12 cellular contexts compared by ENCODE assay signal in the genomic region with DNA sequence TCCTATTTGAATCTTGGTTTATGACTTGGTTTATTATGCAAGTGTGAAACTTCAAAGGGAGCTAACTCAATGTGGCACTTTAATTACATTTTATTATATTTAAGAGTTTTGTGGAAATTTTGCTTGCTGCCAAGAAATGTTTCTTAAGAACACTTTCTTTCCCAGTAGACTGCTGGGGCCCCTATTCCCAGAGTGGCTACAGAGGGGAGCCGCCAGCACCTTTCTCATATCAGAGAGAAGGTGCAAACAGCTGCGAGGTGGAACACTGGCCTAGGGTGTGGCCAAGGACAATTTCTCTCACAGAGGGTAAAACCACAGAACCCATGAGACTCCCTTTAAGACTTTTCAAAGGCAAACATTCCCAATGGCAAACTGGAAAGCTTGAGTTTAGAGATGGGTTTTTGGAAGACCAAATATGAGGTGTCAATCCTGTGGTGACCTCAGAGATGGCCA.
"Had no signal": no experiment of that assay in that cellular context is flagged by ENCODE, and none has a peak within 500 bp of the region (broad histone marks: within the 10 kb centered on the region; RNA-seq: fewer than 3 reads in every experiment).

No MANE protein-coding gene starts in this region.

- H3K4me1 ChIP-seq: lower lobe of right lung had no signal

- H3K9me3 ChIP-seq: esophagus muscularis mucosa, lower lobe of right lung, tibial nerve had no signal

- DNase-seq: activated CD4-positive, alpha-beta T cell treated with anti-CD3 and anti-CD28 coated beads for 48 hours; activated CD8-positive, alpha-beta memory T cell treated with anti-CD3 and anti-CD28 coated beads, Interleukin-2, amount 50 U/mL, for 48 hours; activated gamma-delta T cell; activated T-cell treated with anti-CD3 and anti-CD28 coated beads, Interleukin-2, amount 50 U/mL, for 72 hours; lower lobe of right lung; midbrain; T-helper 2 cell had no signal

- H3K36me3 ChIP-seq: esophagus muscularis mucosa, lower lobe of right lung, tibial nerve had no signal

- H3K4me3 ChIP-seq: esophagus muscularis mucosa, lower lobe of right lung, tibial nerve had no signal

- H3K27me3 ChIP-seq: esophagus muscularis mucosa, tibial nerve had no signal

- H3K27ac ChIP-seq: lower lobe of right lung had no signal

- ATAC-seq: activated naive CD4-positive, alpha-beta T cell treated with anti-CD3 and anti-CD28 coated beads, Interleukin-2, amount 50 U/mL, for 72 hours; activated T-cell treated with anti-CD3 and anti-CD28 coated beads, Interleukin-2, amount 50 U/mL, for 72 hours; stimulated activated effector memory CD8-positive, alpha-beta T cell treated with anti-CD3 and anti-CD28 coated beads, Interleukin-12 subunit alpha, Interleukin-12 subunit beta, amount 100 ng/mL, for 72 hours; WTC11 had no signal
